In the genomic region with DNA sequence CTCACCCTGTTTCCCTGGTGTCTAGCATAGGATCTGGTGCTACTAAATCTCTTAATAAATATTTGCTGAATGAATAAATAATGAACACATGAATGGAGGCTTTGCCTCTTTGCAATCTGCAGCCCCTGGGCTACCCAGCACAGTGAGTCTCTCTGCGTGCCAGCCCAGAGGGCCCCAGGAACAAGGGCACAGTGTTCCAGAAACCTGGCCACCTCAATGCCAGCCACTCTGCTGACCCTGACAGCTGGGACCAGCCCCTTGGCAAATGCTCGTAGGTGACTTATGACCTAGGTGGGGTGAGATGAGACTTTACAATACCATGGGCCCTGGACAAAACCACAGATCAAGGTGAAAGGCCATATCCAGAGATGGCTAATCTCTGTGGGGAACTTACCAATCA, we compare ENCODE assay signal across 11 cellular contexts. TPM values are rescaled to one million over a fixed set of nuclear protein-coding genes. Genes with fewer than 3 reads are reported as not detected.
DNase-seq lines count a peak whose midpoint lies in the region; ATAC-seq, FAIRE-seq and TF ChIP-seq lines count a peak whose summit lies in the region.
"Had no signal": no experiment of that assay in that cellular context is flagged by ENCODE, and none has a peak within 500 bp of the region (broad histone marks: within the 10 kb centered on the region; RNA-seq: fewer than 3 reads in every experiment).

No MANE protein-coding gene starts in this region.

- peak overlapping the region; percentile 34 for H3K9ac ChIP-seq in HCT116 (ENCODE audit: low read length)
- H3K9ac ChIP-seq in keratinocyte (ENCODE audit: control insufficient read depth, extremely low read depth, insufficient read depth, low read length): no peak overlapping the region

- POLR2A ChIA-PET in HCT116 (lab: Charles Lee): interaction anchor here (0.6 to 1.5 kb wide), 2 partner anchors 28 to 39 kb away, joined by 3 read pairs; a partner anchor contains a TSS

- FAIRE-seq in keratinocyte (lab: Jason Lieb, UNC): no peak

- H3K27me3 ChIP-seq in HCT116 (ENCODE audit: insufficient read depth, low read length): no peaks in the 10 kb centered on the region
- no peaks in the 10 kb centered on the region for H3K27me3 ChIP-seq in keratinocyte (ENCODE audit: control insufficient read depth, extremely low read depth, insufficient read depth, low read length)

- H3K36me3 Mint-ChIP-seq in stimulated activated naive B cell treated with anti-CD40 and anti-IgM and Interleukin-4, amounts not matched to agents 10 μg/mL and 1 μg/mL and 100 μg/mL, for 72 hours: peaks cover 51 to 66% of the 10 kb centered on the region in 2 donors

- H3K27ac Mint-ChIP-seq in stimulated activated naive B cell treated with anti-CD40 and anti-IgM and Interleukin-4, amounts not matched to agents 10 μg/mL and 1 μg/mL and 100 μg/mL, for 72 hours: peak overlapping the region; percentile 67

- CTCF ChIA-PET in HCT116 (lab: Charles Lee): no interaction called here

- no peaks in the 10 kb centered on the region for H3K79me2 ChIP-seq in HCT116 (ENCODE audit: insufficient read depth, low read length)
- H3K79me2 ChIP-seq in keratinocyte (ENCODE audit: control insufficient read depth, insufficient read depth, low read length): no peaks in the 10 kb centered on the region

- dilution Hi-C loops in keratinocyte (cut with MboI; ENCODE audit: extremely low pct_ligation_motif_present, low sequenced_read_pairs): no loop called here

- TF ChIP-seq POLR2A in HCT116 (IDR thresholded peaks at IDR 0.05; ENCODE audit: borderline replicate concordance, extremely low read depth, insufficient read depth, insufficient read length): no peak

- no TSS peak for BruUV-seq in HCT116 (replicated peaks; lab: Mats Ljungman, UMichigan)

- H4K20me1 ChIP-seq in HCT116 (ENCODE audit: insufficient read depth) (no peaks in the 10 kb centered on the region), keratinocyte (ENCODE audit: control insufficient read depth, extremely low read depth, insufficient read depth, low read length) (no peaks in the 10 kb centered on the region)

- H3K9me1 ChIP-seq in keratinocyte (ENCODE audit: control insufficient read depth, extremely low read depth, insufficient read depth, low read length): no peaks in the 10 kb centered on the region

- RAD21 ChIA-PET in HCT116 (lab: Charles Lee; ENCODE audit: low non-redundant PET in 1 of 2, low total read pairs in 2 of 2, uncharacterized antibody in 2 of 2, unreplicated experiment in 2 of 2): no interaction called here

- H3K27ac ChIP-seq in HCT116 (ENCODE audit: low read depth, low read length) (peak overlapping the region; percentile 67), angular gyrus (ENCODE audit: low read depth, low read length) (peak overlapping the region; percentile 38), keratinocyte (ENCODE audit: control insufficient read depth, insufficient read depth, low read length) (peak overlapping the region; percentile 49)

- H2AFZ ChIP-seq in HCT116 (ENCODE audit: low read depth, low read length, poor library complexity, severe bottlenecking) (no peak overlapping the region), keratinocyte (ENCODE audit: control insufficient read depth, low read length) (no peak overlapping the region)

- peak overlapping the region; percentile 73 for H3K4me2 ChIP-seq in HCT116 (ENCODE audit: low read length)
- peak overlapping the region; percentile 55 for H3K4me2 ChIP-seq in keratinocyte (ENCODE audit: control insufficient read depth, extremely low read depth, insufficient read depth, low read depth, low read length)

- H3K9me3 ChIP-seq in HCT116 (ENCODE audit: control insufficient read depth in 1 of 2, insufficient read depth in 1 of 2, low read depth in 1 of 2, low read length in 2 of 2): no peaks in the 10 kb centered on the region
- no peaks in the 10 kb centered on the region for H3K9me3 ChIP-seq in keratinocyte (ENCODE audit: control insufficient read depth, low read depth, low read length)

- peaks cover 19 to 37% of the 10 kb centered on the region in 2 donors for H3K4me1 Mint-ChIP-seq in stimulated activated naive B cell treated with anti-CD40 and anti-IgM and Interleukin-4, amounts not matched to agents 10 μg/mL and 1 μg/mL and 100 μg/mL, for 72 hours

- TF ChIP-seq CTCF in HCT116 (IDR thresholded peaks at IDR 0.05 in 2 of 3, conservative IDR thresholded peaks at IDR 0.05 in 1 of 3; ENCODE audit: borderline replicate concordance in 1 of 3, insufficient read depth in 1 of 3, low read depth in 2 of 3, low read length in 2 of 3) (no peak), keratinocyte (optimal IDR thresholded peaks at IDR 0.05 in 1 of 3, IDR thresholded peaks at IDR 0.05 in 1 of 3, conservative IDR thresholded peaks at IDR 0.05 in 1 of 3; ENCODE audit: extremely low read depth in 1 of 3, insufficient read depth in 2 of 3, low read length in 3 of 3) (no peak)

- peak; percentile 36 for ATAC-seq in HCT116
- no peak for ATAC-seq in stimulated activated naive B cell treated with anti-CD40 and anti-IgM and Interleukin-4, amounts not matched to agents 10 μg/mL and 1 μg/mL and 100 μg/mL, for 72 hours (replicated peaks)
- ATAC-seq in GM21367 (IDR thresholded peaks at IDR 0.05; ENCODE audit: unreplicated experiment): no peak

- H3K4me3 Mint-ChIP-seq in stimulated activated naive B cell treated with anti-CD40 and anti-IgM and Interleukin-4, amounts not matched to agents 10 μg/mL and 1 μg/mL and 100 μg/mL, for 72 hours: peak overlapping the region in 1 of 2 donors; percentile 41

- peak overlapping the region in 1 of 2 experiments; percentile 26; a peak in 2 of 4 replicates for H3K4me3 ChIP-seq in HCT116 (replicated peaks in 1 of 2; ENCODE audit: low read depth in 1 of 2, low read length in 2 of 2)
- H3K4me3 ChIP-seq in keratinocyte (ENCODE audit: control insufficient read depth in 2 of 3, extremely low read depth in 1 of 3, insufficient read depth in 2 of 3, low read depth in 1 of 3, low read length in 3 of 3): no peak overlapping the region

- no peak for TF ChIP-seq RAD21 in HCT116 (IDR thresholded peaks at IDR 0.05; ENCODE audit: low read depth)

- H3K36me3 ChIP-seq in HCT116 (ENCODE audit: control insufficient read depth in 1 of 2, insufficient read depth in 2 of 2, low read length in 2 of 2) (peaks cover 13 to 30% of the 10 kb centered on the region in 2 experiments; a peak in 3 of 4 replicates), keratinocyte (ENCODE audit: control insufficient read depth in 2 of 2, extremely low read depth in 1 of 2, insufficient read depth in 2 of 2, low read length in 2 of 2) (peaks cover 32 to 41% of the 10 kb centered on the region in 2 experiments)

- no peaks in the 10 kb centered on the region for H3K27me3 Mint-ChIP-seq in stimulated activated naive B cell treated with anti-CD40 and anti-IgM and Interleukin-4, amounts not matched to agents 10 μg/mL and 1 μg/mL and 100 μg/mL, for 72 hours

- no peaks in the 10 kb centered on the region for H3K9me2 ChIP-seq in HCT116 (ENCODE audit: insufficient read depth)

- no peaks in the 10 kb centered on the region for H3K9me3 Mint-ChIP-seq in stimulated activated naive B cell treated with anti-CD40 and anti-IgM and Interleukin-4, amounts not matched to agents 10 μg/mL and 1 μg/mL and 100 μg/mL, for 72 hours

- intact Hi-C loops in HCT116 (cut with micrococcal nuclease): no loop called here

- no peak for DNase-seq in HCT116 (ENCODE audit: low read depth, low spot score)
- no peak for DNase-seq in keratinocyte (ENCODE audit: low read depth, low spot score)
- DNase-seq in stimulated activated naive B cell treated with anti-CD40 and anti-IgM and Interleukin-4, amounts not matched to agents 10 μg/mL and 1 μg/mL and 100 μg/mL, for 72 hours: no peak
- no peak for DNase-seq in A172 (ENCODE audit: low spot score)
- DNase-seq in RKO (ENCODE audit: low spot score): no peak
- no peak for DNase-seq in hippocampal formation (lab: John Stamatoyannopoulos, UW)
- DNase-seq: activated CD4-positive, alpha-beta T cell treated with anti-CD3 and anti-CD28 coated beads for 4 hours; foreskin melanocyte; NCI-H1694 had no signal

- H3K4me1 ChIP-seq in HCT116 (ENCODE audit: control insufficient read depth in 1 of 2, insufficient read depth in 2 of 2, low read length in 2 of 2) (peaks cover 26 to 28% of the 10 kb centered on the region in 2 experiments), keratinocyte (ENCODE audit: control insufficient read depth, extremely low read depth, insufficient read depth, low read length) (peaks cover 14% of the 10 kb centered on the region)

RNA-seq across cellular contexts. Expression of a gene that starts 31.6 kb away (rescaled TPM):
- 119 TPM for total RNA-seq in HCT116 (2021; ENCODE audit: unreplicated experiment)
- polyA plus RNA-seq in HCT116 (2012): 184 and 198 TPM in 2 replicates
- polyA plus RNA-seq in keratinocyte: 140 to 174 TPM (median 161 TPM) in 3 replicates
- 54.9 TPM for polyA plus RNA-seq in keratinocyte (2011; ENCODE audit: low read depth)
- 168 and 172 TPM in 2 replicates for polyA plus RNA-seq in keratinocyte (2011; cell fraction: cytosol; rRNA removed)
- polyA plus RNA-seq in keratinocyte (2011; cell fraction: nucleus; rRNA removed): 47.2 and 47.5 TPM in 2 replicates
- polyA plus RNA-seq in keratinocyte (2012; ENCODE audit: low replicate concordance): 144 and 189 TPM in 2 replicates
- polyA minus RNA-seq in keratinocyte: 57.8 to 120 TPM (median 116 TPM) in 3 replicates
- 164 TPM for polyA minus RNA-seq in keratinocyte (2011; cell fraction: cytosol; rRNA and poly(A)+ RNA removed)
- polyA minus RNA-seq in keratinocyte (2011; cell fraction: nucleus; rRNA and poly(A)+ RNA removed): 17.3 and 18.8 TPM in 2 replicates
- total RNA-seq in A172 (2014; rRNA removed; shearing (Covaris generic)): 63.4 and 63.8 TPM in 2 replicates

RNA-seq across cellular contexts. Expression of a gene that starts 32.0 kb away (rescaled TPM):
- 16.0 TPM for total RNA-seq in HCT116 (2021; ENCODE audit: unreplicated experiment)
- polyA plus RNA-seq in HCT116 (2012): 18.2 and 20.0 TPM in 2 replicates
- polyA plus RNA-seq in keratinocyte: 11.1 to 16.6 TPM (median 11.4 TPM) in 3 replicates
- polyA plus RNA-seq in keratinocyte (2011; ENCODE audit: low read depth): 10.0 TPM
- polyA plus RNA-seq in keratinocyte (2011; cell fraction: cytosol; rRNA removed): 11.3 and 15.4 TPM in 2 replicates
- polyA plus RNA-seq in keratinocyte (2011; cell fraction: nucleus; rRNA removed): 9.9 and 11.7 TPM in 2 replicates
- polyA plus RNA-seq in keratinocyte (2012; ENCODE audit: low replicate concordance): 11.3 and 13.0 TPM in 2 replicates
- 4.0 to 7.0 TPM (median 4.2 TPM) in 3 replicates for polyA minus RNA-seq in keratinocyte
- 12.3 TPM for polyA minus RNA-seq in keratinocyte (2011; cell fraction: cytosol; rRNA and poly(A)+ RNA removed)
- polyA minus RNA-seq in keratinocyte (2011; cell fraction: nucleus; rRNA and poly(A)+ RNA removed): 1.1 and 3.3 TPM in 2 replicates
- total RNA-seq in A172 (2014; rRNA removed; shearing (Covaris generic)): 12.0 and 22.0 TPM in 2 replicates

RNA-seq across cellular contexts. Expression of a gene that starts 39.3 kb away (rescaled TPM):
- 68.6 TPM for total RNA-seq in HCT116 (2021; ENCODE audit: unreplicated experiment)
- 61.7 and 63.2 TPM in 2 replicates for polyA plus RNA-seq in HCT116 (2012)
- polyA plus RNA-seq in keratinocyte: 50.7 to 53.0 TPM (median 51.3 TPM) in 3 replicates
- 88.8 TPM for polyA plus RNA-seq in keratinocyte (2011; ENCODE audit: low read depth)
- polyA plus RNA-seq in keratinocyte (2011; cell fraction: cytosol; rRNA removed): 60.0 and 60.8 TPM in 2 replicates
- polyA plus RNA-seq in keratinocyte (2011; cell fraction: nucleus; rRNA removed): 91.2 and 115 TPM in 2 replicates
- polyA plus RNA-seq in keratinocyte (2012; ENCODE audit: low replicate concordance): 36.8 and 53.9 TPM in 2 replicates
- polyA minus RNA-seq in keratinocyte: 52.9 to 126 TPM (median 64.0 TPM) in 3 replicates
- polyA minus RNA-seq in keratinocyte (2011; cell fraction: cytosol; rRNA and poly(A)+ RNA removed): 48.3 TPM
- 37.4 and 55.6 TPM in 2 replicates for polyA minus RNA-seq in keratinocyte (2011; cell fraction: nucleus; rRNA and poly(A)+ RNA removed)
- total RNA-seq in A172 (2014; rRNA removed; shearing (Covaris generic)): 15.4 and 16.7 TPM in 2 replicates
